8 cellular contexts compared by ENCODE assay signal in the genomic region with DNA sequence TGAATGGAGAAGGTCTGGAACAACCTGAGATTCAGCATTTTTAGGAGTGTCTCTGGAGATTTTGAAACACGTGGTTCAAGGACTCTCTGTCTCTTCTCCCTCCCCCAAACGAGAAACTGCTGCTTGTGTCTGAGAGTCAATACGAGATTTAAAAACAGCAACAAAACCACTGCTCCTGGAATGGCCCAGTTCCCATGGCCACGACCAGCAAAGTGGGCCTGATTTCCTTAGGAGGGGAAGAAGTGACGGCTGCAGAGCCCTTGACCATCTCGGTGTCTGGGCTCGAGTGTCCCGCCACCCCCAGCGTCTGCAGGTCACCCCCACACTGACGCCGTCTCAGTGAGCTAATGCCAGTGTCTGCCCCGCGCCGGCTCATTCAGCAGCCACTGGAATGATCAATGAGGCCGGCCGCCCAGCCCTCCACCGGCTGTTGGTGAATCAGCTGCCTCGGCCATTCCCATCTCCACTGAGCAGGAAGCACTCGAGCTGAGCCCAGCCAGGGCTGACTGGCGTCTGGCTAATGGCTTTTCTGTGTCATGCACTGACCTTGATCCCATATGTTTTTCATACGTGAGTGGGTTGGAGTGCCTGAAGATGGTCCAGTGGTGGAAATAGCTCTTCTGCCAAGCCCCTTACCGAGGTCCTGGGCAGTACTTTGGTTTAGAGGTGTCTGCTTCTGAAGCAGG.
DNase-seq lines count a peak whose midpoint lies in the region; ATAC-seq and TF ChIP-seq lines count a peak whose summit lies in the region.

No MANE protein-coding gene starts in this region.

- no peaks in the 10 kb centered on the region for H3K9me3 ChIP-seq in neuron (ENCODE audit: low read length)
- H3K9me3 ChIP-seq in CD4-positive, alpha-beta T cell (ENCODE audit: control insufficient read depth, low read length) = no peaks in the 10 kb centered on the region

- peaks cover 34% of the 10 kb centered on the region for H3K36me3 Mint-ChIP-seq in CD4-positive, alpha-beta T cell (ENCODE audit: low read depth)

- no peaks in the 10 kb centered on the region for H3K9me3 Mint-ChIP-seq in CD4-positive, alpha-beta T cell

- peaks cover 25% of the 10 kb centered on the region for H3K4me1 ChIP-seq in neuron (ENCODE audit: insufficient read depth, low read length)

- H3K27ac Mint-ChIP-seq in CD4-positive, alpha-beta T cell = no peak overlapping the region

- no peak for TF ChIP-seq CTCF in GM13977 (IDR thresholded peaks at IDR 0.05; ENCODE audit: extremely low read depth, insufficient read depth, missing control alignments)
- no peak for TF ChIP-seq CTCF in CD4-positive, alpha-beta T cell (IDR thresholded peaks at IDR 0.05)

- DNase-seq in HK-2 (ENCODE audit: unreplicated experiment) (peak; percentile 97), SHP77 treated with DMSO at 0.1 percent for 48 hours (lab: John Stamatoyannopoulos, UW) (peak; percentile 69), fibroblast of the conjunctiva (ENCODE audit: low read depth) (peak; percentile 39), GM13977 (ENCODE audit: low spot score) (no peak), KG1 (lab: John Stamatoyannopoulos, UW) (no peak)
- DNase-seq in CD4-positive, alpha-beta T cell = no peak

- POLR2A ChIA-PET in CD4-positive, alpha-beta T cell (lab: Charles Lee) = no interaction called here

- intact Hi-C loops in CD4-positive, alpha-beta T cell (cut with DNase I, micrococcal nuclease) = no loop called here

- H3K27ac ChIP-seq in CD4-positive, alpha-beta T cell (ENCODE audit: low read depth, low read length) = no peak overlapping the region

- CTCF ChIA-PET in CD4-positive, alpha-beta T cell (lab: Charles Lee) = no interaction called here

- peak overlapping the region; percentile 27 for H2AFZ ChIP-seq in neuron (ENCODE audit: low read depth, low read length)

- ATAC-seq in CD4-positive, alpha-beta T cell (ENCODE audit: poor library complexity) = no peak
- no peak for ATAC-seq in HG03135 (IDR thresholded peaks at IDR 0.05; ENCODE audit: unreplicated experiment)

- H3K4me3 ChIP-seq in neuron (ENCODE audit: low read length) = peak overlapping the region; percentile 49

- peaks cover 38% of the 10 kb centered on the region for H3K4me1 Mint-ChIP-seq in CD4-positive, alpha-beta T cell (ENCODE audit: low read depth)

- no peaks in the 10 kb centered on the region for H3K27me3 Mint-ChIP-seq in CD4-positive, alpha-beta T cell

- H3K27me3 ChIP-seq in neuron (ENCODE audit: insufficient read depth, low read length) = no peaks in the 10 kb centered on the region
- no peaks in the 10 kb centered on the region for H3K27me3 ChIP-seq in CD4-positive, alpha-beta T cell (ENCODE audit: control insufficient read depth, insufficient read depth, low read length)

- no peaks in the 10 kb centered on the region for H3K36me3 ChIP-seq in neuron (ENCODE audit: insufficient read depth, low read length)

- no peak overlapping the region for H3K4me3 Mint-ChIP-seq in CD4-positive, alpha-beta T cell

- in situ Hi-C loops in GM13977 (cut with MboI; ENCODE audit: low pct_unique_long_range_greater_than_20kb, low sequenced_read_pairs, unreplicated experiment) = no loop called here

Comparison
In these comparisons a context has a peak if more than half of its experiments do, and no peak if none do; other contexts are left out.
1. DNase-seq: peak in HK-2 (single experiment), SHP77 treated with DMSO at 0.1 percent for 48 hours (single experiment) and fibroblast of the conjunctiva (single experiment); none in GM13977 (single experiment), CD4-positive, alpha-beta T cell (0 of 10) and KG1 (single experiment).